ENCODE assay signal across 10 cellular contexts in the genomic region with DNA sequence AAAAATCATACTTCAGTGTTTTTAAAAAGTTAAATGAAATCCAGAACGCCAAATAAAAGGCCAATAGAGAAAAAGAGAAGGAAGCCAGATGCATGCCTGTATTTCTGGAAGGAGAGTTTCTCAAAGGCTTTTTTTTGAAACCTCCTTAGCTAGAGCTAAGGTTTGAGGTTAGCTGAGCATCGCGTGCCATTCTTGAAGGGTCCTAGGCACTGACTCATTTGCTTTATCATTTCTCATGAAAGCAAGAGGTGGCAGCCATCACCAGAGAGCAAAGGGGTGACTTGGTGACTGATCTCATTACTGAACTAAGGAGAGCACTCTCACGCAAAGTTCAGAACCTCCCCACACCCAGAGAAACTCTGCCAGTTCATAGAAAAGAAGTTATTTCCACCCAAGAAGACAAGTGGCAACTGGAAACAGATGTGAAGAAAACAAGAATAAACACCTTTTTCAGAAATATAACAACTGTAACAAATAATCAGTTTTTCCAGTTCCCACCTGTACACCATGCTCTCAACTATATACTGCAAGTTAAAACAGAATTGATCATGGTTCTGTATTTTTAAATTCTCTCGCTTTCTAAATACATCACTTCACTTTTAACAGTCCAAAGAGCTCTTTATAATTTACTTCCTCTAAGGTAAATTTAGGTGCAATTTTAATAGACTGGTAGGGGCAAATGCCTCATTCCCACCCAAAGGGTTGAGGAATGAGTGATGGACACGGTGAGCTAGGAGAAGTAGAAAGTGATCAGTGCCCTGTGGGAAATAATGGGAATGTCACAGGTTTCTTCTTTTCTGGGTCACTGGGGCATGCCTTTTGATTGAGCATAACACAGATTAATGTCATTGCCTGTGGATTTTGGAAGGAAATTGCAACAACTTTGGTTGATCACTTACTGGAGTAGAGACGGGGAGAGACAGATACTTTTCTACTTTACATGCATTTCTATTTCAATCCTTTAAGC. TPM values are rescaled to one million over a fixed set of nuclear protein-coding genes. Genes with fewer than 3 reads are reported as not detected.
DNase-seq lines count a peak whose midpoint lies in the region; ATAC-seq lines count a peak whose summit lies in the region.
"Had no signal": no experiment of that assay in that cellular context is flagged by ENCODE, and none has a peak within 500 bp of the region (broad histone marks: within the 10 kb centered on the region; RNA-seq: fewer than 3 reads in every experiment).

No MANE protein-coding gene starts in this region.

- DNase-seq in CD4-positive, alpha-beta memory T cell: peak; percentile 43 to 90 (median 54)
- DNase-seq in KG1 (lab: John Stamatoyannopoulos, UW) (peak; percentile 32), caudate nucleus (lab: John Stamatoyannopoulos, UW) (no peak), NCI-H1930 (lab: John Stamatoyannopoulos, UW) (no peak), NCI-H2107 treated with DMSO at 0.1 percent for 48 hours (lab: John Stamatoyannopoulos, UW; ENCODE audit: unreplicated experiment) (no peak)
- DNase-seq in stimulated activated CD4-positive, alpha-beta T cell treated with anti-CD3 and anti-CD28 coated beads, TNF-alpha, amount 100 ng/mL, for 48 hours (ENCODE audit: low read depth in 3 of 3): peak; percentile 48 to 75 (median 52)

- no peaks in the 10 kb centered on the region for H3K36me3 ChIP-seq in CD4-positive, alpha-beta memory T cell (ENCODE audit: insufficient read depth, low read length)

- H3K36me3 Mint-ChIP-seq in CD4-positive, alpha-beta memory T cell: no peaks in the 10 kb centered on the region
- peaks cover 27% of the 10 kb centered on the region for H3K36me3 Mint-ChIP-seq in activated T-helper 17 cell treated with anti-CD3 and anti-CD28 coated beads, Interleukin-2, amount 50 U/mL, for 72 hours (ENCODE audit: low read depth)

- H3K4me3 Mint-ChIP-seq in CD4-positive, alpha-beta memory T cell: peak overlapping the region; percentile 72 to 89 (median 80)
- H3K4me3 Mint-ChIP-seq in activated T-helper 17 cell treated with anti-CD3 and anti-CD28 coated beads, Interleukin-2, amount 50 U/mL, for 72 hours: peak overlapping the region; percentile 87
- H3K4me3 Mint-ChIP-seq: dendritic cell treated with granulocyte-macrophage colony-stimulating factor and Interleukin-4, amounts not matched to agents 40 ng/mL and 50 ng/mL, for 4 days had no signal

- H3K4me1 ChIP-seq in CD4-positive, alpha-beta memory T cell (ENCODE audit: insufficient read depth, low read length): peaks cover 86% of the 10 kb centered on the region

- H3K9me3 ChIP-seq in CD4-positive, alpha-beta memory T cell (ENCODE audit: control insufficient read depth in 1 of 2, low read length in 2 of 2): no peaks in the 10 kb centered on the region

- peak; percentile 70 for ATAC-seq in GM21447 (IDR thresholded peaks at IDR 0.05; ENCODE audit: unreplicated experiment)
- ATAC-seq in activated T-helper 17 cell treated with anti-CD3 and anti-CD28 coated beads, Interleukin-2, amount 50 U/mL, for 72 hours (replicated peaks): peak; percentile 74

- intact Hi-C loops in CD4-positive, alpha-beta memory T cell (cut with micrococcal nuclease): loop anchor here (1.0 to 2.0 kb wide), 5 partner anchors 8 to 36 kb away; a partner anchor contains a TSS

- CTCF ChIA-PET in CD4-positive, alpha-beta memory T cell (lab: Charles Lee; ENCODE audit: partially characterized antibody): interaction anchor here (0.6 to 5.2 kb wide), 9 partner anchors 9 to 41 kb away, joined by 3 to 42 read pairs (median 7); a partner anchor contains a TSS

- no peaks in the 10 kb centered on the region for H3K27me3 Mint-ChIP-seq in CD4-positive, alpha-beta memory T cell
- no peaks in the 10 kb centered on the region for H3K27me3 Mint-ChIP-seq in activated T-helper 17 cell treated with anti-CD3 and anti-CD28 coated beads, Interleukin-2, amount 50 U/mL, for 72 hours

- H3K4me3 ChIP-seq in CD4-positive, alpha-beta memory T cell (ENCODE audit: low read length in 2 of 2): peak overlapping the region in 1 of 2 donors; percentile 0

- no peaks in the 10 kb centered on the region for H3K9me3 Mint-ChIP-seq in CD4-positive, alpha-beta memory T cell
- no peaks in the 10 kb centered on the region for H3K9me3 Mint-ChIP-seq in activated T-helper 17 cell treated with anti-CD3 and anti-CD28 coated beads, Interleukin-2, amount 50 U/mL, for 72 hours
- H3K9me3 Mint-ChIP-seq: dendritic cell treated with granulocyte-macrophage colony-stimulating factor and Interleukin-4, amounts not matched to agents 40 ng/mL and 50 ng/mL, for 4 days had no signal

- peaks cover 56 to 89% (median 76%) of the 10 kb centered on the region in 4 donors for H3K4me1 Mint-ChIP-seq in CD4-positive, alpha-beta memory T cell
- H3K4me1 Mint-ChIP-seq in activated T-helper 17 cell treated with anti-CD3 and anti-CD28 coated beads, Interleukin-2, amount 50 U/mL, for 72 hours: peaks cover 63% of the 10 kb centered on the region

- H3K27ac Mint-ChIP-seq in CD4-positive, alpha-beta memory T cell: peak overlapping the region; percentile 94 to 99 (median 97)
- H3K27ac Mint-ChIP-seq in activated T-helper 17 cell treated with anti-CD3 and anti-CD28 coated beads, Interleukin-2, amount 50 U/mL, for 72 hours: peak overlapping the region; percentile 99
- H3K27ac Mint-ChIP-seq: dendritic cell treated with granulocyte-macrophage colony-stimulating factor and Interleukin-4, amounts not matched to agents 40 ng/mL and 50 ng/mL, for 4 days had no signal

- POLR2A ChIA-PET in CD4-positive, alpha-beta memory T cell (lab: Charles Lee; ENCODE audit: partially characterized antibody): interaction anchor here (1.2 to 20.3 kb wide), 9 partner anchors 9 to 43 kb away, joined by 3 to 680 read pairs (median 24); a partner anchor contains a TSS

- peak overlapping the region; percentile 73 for H3K27ac ChIP-seq in CD4-positive, alpha-beta memory T cell (ENCODE audit: low read depth, low read length)
- no peak overlapping the region for H3K27ac ChIP-seq in caudate nucleus (ENCODE audit: low read depth, low read length)

- H3K27me3 ChIP-seq in CD4-positive, alpha-beta memory T cell (ENCODE audit: insufficient read depth, low read length): no peaks in the 10 kb centered on the region

RNA-seq across cellular contexts. Expression of a gene that starts 24.7 kb away (rescaled TPM):
- total RNA-seq in CD4-positive, alpha-beta memory T cell: 10 to 100 TPM; 31.2 to 32.0 TPM
- 10 to 100 TPM; 12.9 to 14.2 TPM for polyA plus RNA-seq in CD4-positive, alpha-beta memory T cell
- total RNA-seq in activated T-helper 17 cell treated with anti-CD3 and anti-CD28 coated beads, Interleukin-2, amount 50 U/mL, for 72 hours: 10 to 100 TPM; 24.0 to 52.1 TPM

RNA-seq across cellular contexts. Expression of a gene that starts 33.7 kb away (rescaled TPM):
- total RNA-seq in CD4-positive, alpha-beta memory T cell: 100 to 1,000 TPM; 421 to 431 TPM
- 100 to 1,000 TPM; 149 to 246 TPM for polyA plus RNA-seq in CD4-positive, alpha-beta memory T cell
- 100 to 1,000 TPM; 300 to 381 TPM for total RNA-seq in activated T-helper 17 cell treated with anti-CD3 and anti-CD28 coated beads, Interleukin-2, amount 50 U/mL, for 72 hours

RNA-seq across cellular contexts. Expression of a gene that starts 37.0 kb away (rescaled TPM):
- total RNA-seq in CD4-positive, alpha-beta memory T cell: 10 to 100 TPM; 41.1 to 41.3 TPM
- 1 to 10 TPM; 3.3 to 8.2 TPM for polyA plus RNA-seq in CD4-positive, alpha-beta memory T cell
- 10 to 100 TPM; 64.2 to 75.9 TPM for total RNA-seq in activated T-helper 17 cell treated with anti-CD3 and anti-CD28 coated beads, Interleukin-2, amount 50 U/mL, for 72 hours

RNA-seq across cellular contexts. Expression of a gene that starts 59.0 kb away (rescaled TPM):
- not detected for total RNA-seq in CD4-positive, alpha-beta memory T cell
- not detected for polyA plus RNA-seq in CD4-positive, alpha-beta memory T cell
- not detected for total RNA-seq in activated T-helper 17 cell treated with anti-CD3 and anti-CD28 coated beads, Interleukin-2, amount 50 U/mL, for 72 hours
- polyA plus RNA-seq: thymus had no signal

Comparison
In these comparisons a context has a peak if more than half of its experiments do, and no peak if none do; other contexts are left out.
1. DNase-seq: peak in CD4-positive, alpha-beta memory T cell (5 of 5), KG1 (single experiment) and stimulated activated CD4-positive, alpha-beta T cell treated with anti-CD3 and anti-CD28 coated beads, TNF-alpha, amount 100 ng/mL, for 48 hours (3 of 3); none in caudate nucleus (0 of 61), NCI-H1930 (0 of 2) and NCI-H2107 treated with DMSO at 0.1 percent for 48 hours (single experiment).